In the genomic region with DNA sequence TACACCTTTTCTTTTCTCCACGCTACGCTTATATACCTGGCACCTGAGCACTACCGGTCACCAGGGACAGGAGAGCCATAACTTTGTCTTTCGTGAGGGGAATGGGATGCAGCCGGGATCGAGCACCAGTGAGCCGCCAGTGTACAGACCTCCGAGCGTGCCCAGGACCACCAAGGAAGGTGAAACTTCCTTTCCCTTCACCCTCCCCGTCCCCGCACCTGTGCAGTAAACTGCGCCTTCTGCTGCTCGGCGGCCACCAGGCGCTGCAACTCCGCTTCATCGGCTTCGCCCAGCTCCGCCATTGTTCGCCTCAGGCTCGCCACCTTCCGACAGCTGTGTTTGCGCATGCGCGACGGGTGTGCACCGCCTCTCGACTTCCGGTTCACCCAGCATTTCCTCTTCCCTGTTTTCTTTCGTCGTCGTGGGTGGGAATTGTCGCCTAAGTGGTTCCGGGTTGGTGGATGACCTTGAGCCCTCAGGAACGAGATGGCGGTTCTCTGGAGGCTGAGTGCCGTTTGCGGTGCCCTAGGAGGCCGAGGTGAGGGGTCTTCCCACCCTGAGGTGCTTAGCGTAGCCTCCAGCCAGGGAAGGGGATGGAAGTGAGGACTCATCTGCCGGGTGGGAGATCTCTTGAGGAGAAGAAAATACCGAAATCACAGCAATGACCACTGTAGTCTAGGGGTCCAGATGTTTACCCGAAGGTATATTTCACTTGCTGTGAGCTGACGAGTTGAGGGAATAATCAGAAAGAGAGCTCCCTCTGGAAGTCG, we compare ENCODE assay signal across 1 cellular context.
A peak's percentile ranks its signal among the peaks of the same experiment; 100 is the strongest.
TF ChIP-seq lines count a peak whose summit lies in the region.

TSS of gene SDHD (plus strand) at position 452 of the 770 bp plus-strand sequence. CDS start at position 487, 35 bp downstream.
TSS of gene TIMM8B (minus strand) at position 335 of the 770 bp plus-strand sequence. CDS start at position 302, 33 bp downstream.

TF ChIP-seq in K562, 482 proteins besides CTCF, POLR2A, EP300 and RAD21 (continued from another document and continues in another):
- no peak for TF ChIP-seq ZMIZ1 (IDR thresholded peaks at IDR 0.05; ENCODE audit: low read depth in 2 of 2, low read length in 2 of 2)
- no peak for TF ChIP-seq TCF7L2 (IDR thresholded peaks at IDR 0.05; ENCODE audit: low read depth, low read length)
- peak; percentile 99 for TF ChIP-seq ESRRA (IDR thresholded peaks at IDR 0.05; ENCODE audit: borderline replicate concordance, low read depth)
- TF ChIP-seq, protein P1, sequence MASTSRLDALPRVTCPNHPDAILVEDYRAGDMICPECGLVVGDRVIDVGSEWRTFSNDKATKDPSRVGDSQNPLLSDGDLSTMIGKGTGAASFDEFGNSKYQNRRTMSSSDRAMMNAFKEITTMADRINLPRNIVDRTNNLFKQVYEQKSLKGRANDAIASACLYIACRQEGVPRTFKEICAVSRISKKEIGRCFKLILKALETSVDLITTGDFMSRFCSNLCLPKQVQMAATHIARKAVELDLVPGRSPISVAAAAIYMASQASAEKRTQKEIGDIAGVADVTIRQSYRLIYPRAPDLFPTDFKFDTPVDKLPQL (IDR thresholded peaks at IDR 0.05; ENCODE audit: extremely low read depth, insufficient read length) = no peak
- TF ChIP-seq ZNF263 (CRISPR knock-in tag; IDR thresholded peaks at IDR 0.05; ENCODE audit: borderline replicate concordance) = peak; percentile 38; the same call in 1 of the 2 replicates
- 0 out of 4 replicates have a peak, but pooled peaks of 1 of the 2 experiments have one; percentile 64 for TF ChIP-seq MLX (CRISPR knock-in tag; conservative IDR thresholded peaks at IDR 0.05)
- no peak for TF ChIP-seq BRCA1 (IDR thresholded peaks at IDR 0.05)
- no peak for TF ChIP-seq BRCA1 (CRISPR knock-in tag; IDR thresholded peaks at IDR 0.05)
- no peak for TF ChIP-seq TSC22D4 (tag; IDR thresholded peaks at IDR 0.05)
- no peak for TF ChIP-seq ZNF217 (CRISPR knock-in tag; IDR thresholded peaks at IDR 0.05)
- no peak for TF ChIP-seq ZNF134 (CRISPR knock-in tag; conservative IDR thresholded peaks at IDR 0.05)
- TF ChIP-seq, protein P2, sequence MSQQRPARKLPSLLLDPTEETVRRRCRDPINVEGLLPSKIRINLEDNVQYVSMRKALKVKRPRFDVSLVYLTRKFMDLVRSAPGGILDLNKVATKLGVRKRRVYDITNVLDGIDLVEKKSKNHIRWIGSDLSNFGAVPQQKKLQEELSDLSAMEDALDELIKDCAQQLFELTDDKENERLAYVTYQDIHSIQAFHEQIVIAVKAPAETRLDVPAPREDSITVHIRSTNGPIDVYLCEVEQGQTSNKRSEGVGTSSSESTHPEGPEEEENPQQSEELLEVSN (IDR thresholded peaks at IDR 0.05; ENCODE audit: borderline replicate concordance in 1 of 2, extremely low read depth in 1 of 2, insufficient read depth in 1 of 2, insufficient read length in 1 of 2, low read depth in 1 of 2, low read length in 1 of 2, poor library complexity in 1 of 2, severe bottlenecking in 1 of 2) = peak; percentile 51 to 66
- no peak for TF ChIP-seq ZNF239 (CRISPR knock-in tag; IDR thresholded peaks at IDR 0.05)
- peak; percentile 49; the same call in 1 of the 2 replicates for TF ChIP-seq ETV1 (tag; conservative IDR thresholded peaks at IDR 0.05; ENCODE audit: low read depth)
- peak; percentile 93 for TF ChIP-seq TAF9B (IDR thresholded peaks at IDR 0.05; ENCODE audit: partially characterized antibody)
- 0 out of 2 replicates have a peak, but pooled peaks have one; percentile 26 for TF ChIP-seq NCOA1 (IDR thresholded peaks at IDR 0.05; ENCODE audit: low read depth)
- TF ChIP-seq TCFL5 (CRISPR knock-in tag; conservative IDR thresholded peaks at IDR 0.05) = no peak
- TF ChIP-seq HDAC6 (IDR thresholded peaks at IDR 0.05; ENCODE audit: low read depth, low read length) = no peak
- no peak for TF ChIP-seq SFPQ (IDR thresholded peaks at IDR 0.05; ENCODE audit: low read depth, low read length)
- TF ChIP-seq CREM (IDR thresholded peaks at IDR 0.05; ENCODE audit: low read depth) = peak; percentile 91
- no peak for TF ChIP-seq FOXO4 (CRISPR knock-in tag; IDR thresholded peaks at IDR 0.05)
- TF ChIP-seq MAZ (CRISPR knock-in tag; conservative IDR thresholded peaks at IDR 0.05 in 1 of 2, IDR thresholded peaks at IDR 0.05 in 1 of 2) = peak; percentile 36 to 38; a peak in 2 of 4 replicates
- TF ChIP-seq, protein P3, sequence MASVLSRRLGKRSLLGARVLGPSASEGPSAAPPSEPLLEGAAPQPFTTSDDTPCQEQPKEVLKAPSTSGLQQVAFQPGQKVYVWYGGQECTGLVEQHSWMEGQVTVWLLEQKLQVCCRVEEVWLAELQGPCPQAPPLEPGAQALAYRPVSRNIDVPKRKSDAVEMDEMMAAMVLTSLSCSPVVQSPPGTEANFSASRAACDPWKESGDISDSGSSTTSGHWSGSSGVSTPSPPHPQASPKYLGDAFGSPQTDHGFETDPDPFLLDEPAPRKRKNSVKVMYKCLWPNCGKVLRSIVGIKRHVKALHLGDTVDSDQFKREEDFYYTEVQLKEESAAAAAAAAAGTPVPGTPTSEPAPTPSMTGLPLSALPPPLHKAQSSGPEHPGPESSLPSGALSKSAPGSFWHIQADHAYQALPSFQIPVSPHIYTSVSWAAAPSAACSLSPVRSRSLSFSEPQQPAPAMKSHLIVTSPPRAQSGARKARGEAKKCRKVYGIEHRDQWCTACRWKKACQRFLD (CRISPR knock-in tag; IDR thresholded peaks at IDR 0.05) = no peak
- TF ChIP-seq KLF1 (tag; IDR thresholded peaks at IDR 0.05) = no peak
- TF ChIP-seq RERE (CRISPR knock-in tag; IDR thresholded peaks at IDR 0.05; ENCODE audit: borderline replicate concordance) = no peak
- TF ChIP-seq CTCFL (IDR thresholded peaks at IDR 0.05; ENCODE audit: borderline replicate concordance, insufficient read depth, low read depth, low read length, poor library complexity, severe bottlenecking) = no peak
- peak; percentile 90 for TF ChIP-seq E2F8 (IDR thresholded peaks at IDR 0.05; ENCODE audit: low read depth, partially characterized antibody)
